In genomic region chr2:70519453-70519852, GRCh38 we compare ENCODE assay signal across 25 cellular contexts. TPM values are rescaled to one million over a fixed set of nuclear protein-coding genes. Genes with fewer than 3 reads are reported as not detected.
DNase-seq lines count a peak whose midpoint lies in the region; ATAC-seq, FAIRE-seq and TF ChIP-seq lines count a peak whose summit lies in the region.
"Had no signal": no experiment of that assay in that cellular context is flagged by ENCODE, and none has a peak within 500 bp of the region (broad histone marks: within the 10 kb centered on the region; RNA-seq: fewer than 3 reads in every experiment).

No MANE protein-coding gene starts in this region.

- no peaks in the 10 kb centered on the region for H3K9me3 ChIP-seq in HepG2 (ENCODE audit: low read length)
- no peaks in the 10 kb centered on the region for H3K9me3 ChIP-seq in right lobe of liver
- no peaks in the 10 kb centered on the region for H3K9me3 ChIP-seq in esophagus muscularis mucosa
- H3K9me3 ChIP-seq: A549, BE2C had no signal

- no peak for DNase-seq in HepG2 (ENCODE audit: low spot score)
- no peak for DNase-seq in right lobe of liver
- DNase-seq in bronchial epithelial cell (ENCODE audit: low read depth) = peak; percentile 91
- peak; percentile 26 for DNase-seq in esophagus muscularis mucosa (ENCODE audit: extremely low spot score)
- DNase-seq in activated T-cell treated with anti-CD3 and anti-CD28 coated beads, Interleukin-2, amount 50 U/mL, for 1 hour = no peak
- DNase-seq: 8988T; ACHN; AML-193; BE2C; CD4-positive, alpha-beta T cell; CD8-positive, alpha-beta memory T cell; DMS53; DMS79 treated with DMSO at 0.1 percent for 48 hours; GF-D8; H9 had no signal

- TF ChIP-seq CTCF in HepG2 (CRISPR knock-in tag; IDR thresholded peaks at IDR 0.05) = no peak
- no peak for TF ChIP-seq CTCF in right lobe of liver (IDR thresholded peaks at IDR 0.05)
- no peak for TF ChIP-seq CTCF in bronchial epithelial cell (IDR thresholded peaks at IDR 0.05; ENCODE audit: insufficient read depth, low read length, severe bottlenecking)
- no peak for TF ChIP-seq CTCF in esophagus muscularis mucosa (IDR thresholded peaks at IDR 0.05)

- no peak overlapping the region for H2AFZ ChIP-seq in HepG2 (ENCODE audit: low read length)
- H2AFZ ChIP-seq: GM23338 had no signal

- no TSS peak for BruUV-seq in HepG2 (replicated peaks; lab: Mats Ljungman, UMichigan)

- H3K4me1 ChIP-seq in HepG2 (ENCODE audit: insufficient read depth, low read length) (peaks cover 58% of the 10 kb centered on the region), right lobe of liver (peaks cover 0 to 7% (median 3%) of the 10 kb centered on the region in 4 donors), esophagus muscularis mucosa (no peaks in the 10 kb centered on the region)
- H3K4me1 ChIP-seq: BE2C had no signal

- no peak for FAIRE-seq in HepG2 (lab: Jason Lieb, UNC)
- FAIRE-seq in bronchial epithelial cell (lab: Jason Lieb, UNC) = no peak
- FAIRE-seq: A549, D721Med, GM12891, GM18507 had no signal

- H3K27ac ChIP-seq in HepG2 (ENCODE audit: extremely low read length, insufficient read depth, low read length) (no peak overlapping the region), right lobe of liver (no peak overlapping the region), esophagus muscularis mucosa (replicated peaks in 1 of 4) (no peak overlapping the region)
- H3K27ac ChIP-seq: A549 had no signal

- ATAC-seq in HepG2 = no peak
- ATAC-seq in right lobe of liver = no peak
- no peak for ATAC-seq in HG02840 (IDR thresholded peaks at IDR 0.05; ENCODE audit: low FRiP score, unreplicated experiment)
- no peak for ATAC-seq in HG02588 (IDR thresholded peaks at IDR 0.05; ENCODE audit: unreplicated experiment)
- ATAC-seq: A549, GM23338, HCT116 had no signal

- no peak for TF ChIP-seq EP300 in HepG2 (IDR thresholded peaks at IDR 0.05; ENCODE audit: low read depth in 2 of 2, low read length in 2 of 2)
- TF ChIP-seq EP300 in HepG2 (CRISPR knock-in tag; IDR thresholded peaks at IDR 0.05; ENCODE audit: borderline replicate concordance) = no peak
- TF ChIP-seq EP300 in esophagus muscularis mucosa (IDR thresholded peaks at IDR 0.05) = no peak

- TF ChIP-seq POLR2A in HepG2 (IDR thresholded peaks at IDR 0.05; ENCODE audit: insufficient read depth in 1 of 2, low read depth in 2 of 2, low read length in 2 of 2) = no peak
- no peak for TF ChIP-seq POLR2A in right lobe of liver (IDR thresholded peaks at IDR 0.05)
- TF ChIP-seq POLR2A in esophagus muscularis mucosa (IDR thresholded peaks at IDR 0.05; ENCODE audit: low read depth) = no peak

- CTCF ChIA-PET in HepG2 (lab: Yijun Ruan, JAX; ENCODE audit: low intra/inter-chr PET ratio, low total read pairs) = no interaction called here

- WGBS in HepG2 (ENCODE audit: low lambda C conversion rate) = 84% methylated on average over 2 of the region's 2 CpGs
- WGBS in right lobe of liver (ENCODE audit: insufficient coverage, low coverage, low lambda C conversion rate, missing lambda C conversion rate) = 69% methylated on average over 2 of the region's 2 CpGs
- WGBS in esophagus muscularis mucosa = 88% methylated on average over 2 of the region's 2 CpGs

- in situ Hi-C loops in HepG2 (cut with HindIII; ENCODE audit: extremely low pct_ligation_motif_present, low pct_unique_long_range_greater_than_20kb) = no loop called here

- H3K27me3 ChIP-seq in HepG2 (ENCODE audit: control insufficient read depth in 1 of 2, insufficient read depth in 2 of 2, low read length in 2 of 2) (no peaks in the 10 kb centered on the region), right lobe of liver (no peaks in the 10 kb centered on the region), bronchial epithelial cell (ENCODE audit: control insufficient read depth, insufficient read depth, low read length) (no peaks in the 10 kb centered on the region), esophagus muscularis mucosa (no peaks in the 10 kb centered on the region)
- H3K27me3 ChIP-seq: BE2C; BLaER1 treated with 17β-estradiol and CSF1 and Interleukin-3, amounts not matched to agents 10 nM and 100 nM had no signal

- TF ChIP-seq RAD21 in HepG2 (CRISPR knock-in tag; IDR thresholded peaks at IDR 0.05) = no peak

- H4K20me1 ChIP-seq in HepG2 (ENCODE audit: insufficient read depth, low read length) = no peaks in the 10 kb centered on the region; the same call in 1 of the 2 replicates
- H4K20me1 ChIP-seq: BLaER1 treated with 17β-estradiol and CSF1 and Interleukin-3, amounts not matched to agents 10 nM and 100 nM had no signal

- peaks cover 6% of the 10 kb centered on the region for H3K79me2 ChIP-seq in HepG2 (ENCODE audit: insufficient read depth, low read length)

- H3K36me3 ChIP-seq in HepG2 (replicated peaks in 1 of 2; ENCODE audit: control insufficient read depth in 1 of 2, insufficient read depth in 2 of 2, low read length in 2 of 2) (no peaks in the 10 kb centered on the region; a peak in 1 of 5 replicates), right lobe of liver (no peaks in the 10 kb centered on the region), bronchial epithelial cell (ENCODE audit: control insufficient read depth, insufficient read depth, low read length) (peaks cover 1% of the 10 kb centered on the region), esophagus muscularis mucosa (no peaks in the 10 kb centered on the region)
- H3K36me3 ChIP-seq: BE2C had no signal

- H3K4me2 ChIP-seq in HepG2 (ENCODE audit: low read depth, low read length) = no peak overlapping the region
- H3K4me2 ChIP-seq: A549, GM23338 had no signal

- H3K9ac ChIP-seq in HepG2 (ENCODE audit: insufficient read depth, low read depth, low read length) = no peak overlapping the region
- H3K9ac ChIP-seq: BLaER1 treated with 17β-estradiol and CSF1 and Interleukin-3, amounts not matched to agents 10 nM and 100 nM had no signal

- POLR2A ChIA-PET in HepG2 (lab: Yijun Ruan, JAX) = no interaction called here

- H3K4me3 ChIP-seq in HepG2 (replicated peaks in 1 of 3; ENCODE audit: insufficient read depth in 1 of 3, low read depth in 2 of 3, low read length in 3 of 3) (no peak overlapping the region), right lobe of liver (no peak overlapping the region), bronchial epithelial cell (ENCODE audit: low read depth, low read length) (no peak overlapping the region), esophagus muscularis mucosa (no peak overlapping the region)
- H3K4me3 ChIP-seq: A549; BLaER1 treated with 17β-estradiol and CSF1 and Interleukin-3, amounts not matched to agents 10 nM and 100 nM; GM23338 had no signal

- intact Hi-C loops in HepG2 (cut with micrococcal nuclease; ENCODE audit: unreplicated experiment) = no loop called here
- intact Hi-C loops in right lobe of liver (cut with DNase I) = no loop called here
- intact Hi-C loops in esophagus muscularis mucosa (cut with DNase I) = no loop called here

TF ChIP-seq in HepG2, 621 proteins besides CTCF, POLR2A, EP300 and RAD21:
- TF ChIP-seq ZNF20 (CRISPR knock-in tag; IDR thresholded peaks at IDR 0.05) = no peak
- peak; percentile 50; the same call in 1 of the 2 replicates for TF ChIP-seq CREB1 (IDR thresholded peaks at IDR 0.05)
- TF ChIP-seq CREB1 (CRISPR knock-in tag; IDR thresholded peaks at IDR 0.05) = no peak
- peak; percentile 47; the same call in 1 of the 2 replicates for TF ChIP-seq ATF7 (IDR thresholded peaks at IDR 0.05)
- TF ChIP-seq ATF7 (CRISPR knock-in tag; IDR thresholded peaks at IDR 0.05) = no peak
TF ChIP-seq in HepG2: peak in this region for 2.

RNA-seq across cellular contexts. Expression of gene TGFA, which starts 34.2 kb away (rescaled TPM):
- 12.5 and 15.3 TPM in 2 replicates for total RNA-seq in HepG2 (2016; rRNA removed; fragmentation: Illumina TruSeq; extraction: Trizol)
- total RNA-seq in HepG2 (2016; cell fraction: cytosol; rRNA removed; fragmentation: Illumina TruSeq; extraction: Trizol; ENCODE audit: low read depth) = 1.3 and 1.5 TPM in 2 replicates
- 11.9 and 15.9 TPM in 2 replicates for total RNA-seq in HepG2 (2016; cell fraction: insoluble cytoplasmic fraction; rRNA removed; fragmentation: Illumina TruSeq; extraction: Trizol)
- total RNA-seq in HepG2 (2016; cell fraction: membrane; rRNA removed; fragmentation: Illumina TruSeq; extraction: Trizol) = 7.3 and 8.5 TPM in 2 replicates
- 17.0 and 19.4 TPM in 2 replicates for total RNA-seq in HepG2 (2016; cell fraction: nucleus; rRNA removed; fragmentation: Illumina TruSeq; extraction: Trizol)
- polyA plus RNA-seq in HepG2 (2011; rRNA removed) = 6.7 and 7.8 TPM in 2 replicates
- 7.9 and 10.8 TPM in 2 replicates for polyA plus RNA-seq in HepG2 (2011; cell fraction: cytosol; rRNA removed)
- 9.1 and 10.7 TPM in 2 replicates for polyA plus RNA-seq in HepG2 (2011; cell fraction: nucleus; rRNA removed)
- 12.3 and 20.7 TPM in 2 replicates for polyA plus RNA-seq in HepG2 (2012)
- 1.3 and 1.4 TPM in 2 replicates for polyA plus RNA-seq in HepG2 (2016; cell fraction: cytosol; fragmentation: Illumina TruSeq; extraction: Trizol; ENCODE audit: low read depth)
- 9.8 and 11.3 TPM in 2 replicates for polyA plus RNA-seq in HepG2 (2016; cell fraction: insoluble cytoplasmic fraction; fragmentation: Illumina TruSeq; extraction: Trizol; ENCODE audit: low read depth)
- 4.6 and 4.7 TPM in 2 replicates for polyA plus RNA-seq in HepG2 (2016; cell fraction: membrane; fragmentation: Illumina TruSeq; extraction: Trizol; ENCODE audit: low read depth)
- polyA plus RNA-seq in HepG2 (2016; cell fraction: nucleus; fragmentation: Illumina TruSeq; extraction: Trizol; ENCODE audit: insufficient read depth, low read depth) = 19.9 and 20.7 TPM in 2 replicates
- 9.7 and 45.0 TPM in 2 replicates for polyA minus RNA-seq in HepG2 (2011; rRNA and poly(A)+ RNA removed; ENCODE audit: low replicate concordance)
- polyA minus RNA-seq in HepG2 (2011; cell fraction: cytosol; rRNA and poly(A)+ RNA removed) = 14.3 and 16.0 TPM in 2 replicates
- 11.7 and 14.8 TPM in 2 replicates for polyA minus RNA-seq in HepG2 (2011; cell fraction: nucleus; rRNA and poly(A)+ RNA removed)
- 1 to 10 TPM; 2.1 to 5.1 (median 4.4) TPM for total RNA-seq in right lobe of liver
- 85.3 and 111 TPM in 2 replicates for total RNA-seq in bronchial epithelial cell
- total RNA-seq in esophagus muscularis mucosa = 1 to 10 TPM in 2 of 4 donors, under 1 TPM in 2; 0.46 to 2.0 (median 1.3) TPM
- total RNA-seq: G401 had no signal

Comparison
In these comparisons a context has a peak if more than half of its experiments do, and no peak if none do; other contexts are left out.
1. DNase-seq: peak in bronchial epithelial cell (single experiment) and esophagus muscularis mucosa (single experiment); none in HepG2 (single experiment), right lobe of liver (0 of 3) and activated T-cell treated with anti-CD3 and anti-CD28 coated beads, Interleukin-2, amount 50 U/mL, for 1 hour (single experiment).